Comparison of ENCODE assay signal across 8 cellular contexts in genomic region chr5:127746756-127747155, GRCh38. TPM values are rescaled to one million over a fixed set of nuclear protein-coding genes. Genes with fewer than 3 reads are reported as not detected.
DNase-seq lines count a peak whose midpoint lies in the region; ATAC-seq and TF ChIP-seq lines count a peak whose summit lies in the region.
"Had no signal": no experiment of that assay in that cellular context is flagged by ENCODE, and none has a peak within 500 bp of the region (broad histone marks: within the 10 kb centered on the region; RNA-seq: fewer than 3 reads in every experiment).

No MANE protein-coding gene starts in this region.

- intact Hi-C loops in sciatic nerve (cut with DNase I) = no loop called here

- peak; percentile 29 for DNase-seq in NCI-H1694 (lab: John Stamatoyannopoulos, UW)
- DNase-seq in dermis microvascular lymphatic vessel endothelial cell (ENCODE audit: low read depth in 2 of 2) = peak; percentile 5 to 35
- DNase-seq in sciatic nerve (ENCODE audit: low spot score) = no peak
- DNase-seq in H4 (ENCODE audit: low spot score) = no peak
- DNase-seq in NK-92 (lab: John Stamatoyannopoulos, UW; ENCODE audit: unreplicated experiment) = no peak
- DNase-seq in T-helper 1 cell = no peak
- DNase-seq: activated CD4-positive, CD25-positive, alpha-beta regulatory T cell treated with anti-CD3 and anti-CD28 coated beads, Interleukin-2, amount 50 U/mL, for 72 hours had no signal

- peak; percentile 44 for ATAC-seq in sciatic nerve

- TF ChIP-seq CTCF in GM12872 (IDR thresholded peaks at IDR 0.05; ENCODE audit: insufficient read depth, low read depth, low read length) = peak; percentile 28; the same call in 1 of the 3 replicates

RNA-seq across cellular contexts. Expression of gene CCDC192, which starts 43.6 kb away (rescaled TPM):
- total RNA-seq in dermis microvascular lymphatic vessel endothelial cell (not detected in 2 replicates), sciatic nerve (1.2 TPM)
- total RNA-seq in H4 (2014; rRNA removed; shearing (Covaris generic)) = not detected in 2 replicates

Comparison
In these comparisons a context has a peak if more than half of its experiments do, and no peak if none do; other contexts are left out.
1. DNase-seq: peak in NCI-H1694 (single experiment) and dermis microvascular lymphatic vessel endothelial cell (2 of 2); none in sciatic nerve (single experiment), H4 (single experiment), NK-92 (single experiment) and T-helper 1 cell (0 of 5).